ENCODE assay signal across 18 cellular contexts in genomic region chr4:11529625-11530201, GRCh38.
DNase-seq lines count a peak whose midpoint lies in the region; ATAC-seq and TF ChIP-seq lines count a peak whose summit lies in the region.
"Had no signal": no experiment of that assay in that cellular context is flagged by ENCODE, and none has a peak within 500 bp of the region (broad histone marks: within the 10 kb centered on the region; RNA-seq: fewer than 3 reads in every experiment).

No MANE protein-coding gene starts in this region.

- H3K36me3 ChIP-seq in colonic mucosa, result no peaks in the 10 kb centered on the region
- H3K36me3 ChIP-seq in testis (ENCODE audit: low read depth, missing control alignments), result no peaks in the 10 kb centered on the region

- H3K27me3 ChIP-seq in colonic mucosa (no peaks in the 10 kb centered on the region), testis (no peaks in the 10 kb centered on the region)

- TF ChIP-seq CTCF in colonic mucosa (IDR thresholded peaks at IDR 0.05) (no peak), testis (IDR thresholded peaks at IDR 0.05) (no peak)

- ATAC-seq in left colon (peak; percentile 89), GM21526 (IDR thresholded peaks at IDR 0.05; ENCODE audit: low FRiP score, unreplicated experiment) (no peak)
- ATAC-seq: HCT116 had no signal

- TF ChIP-seq POLR2A in testis (IDR thresholded peaks at IDR 0.05), result no peak

- H3K4me3 ChIP-seq in colonic mucosa (no peak overlapping the region), testis (no peak overlapping the region)

- H3K9ac ChIP-seq in colonic mucosa (ENCODE audit: low read depth in 2 of 2, low read length in 2 of 2), result no peak overlapping the region

- H3K4me1 ChIP-seq in colonic mucosa, result no peaks in the 10 kb centered on the region
- no peaks in the 10 kb centered on the region for H3K4me1 ChIP-seq in testis

- WGBS in testis, 2 donors, result 86 to 92% methylated on average over 9 of the region's 9 CpGs

- H3K9me3 ChIP-seq in colonic mucosa, result no peaks in the 10 kb centered on the region
- no peaks in the 10 kb centered on the region for H3K9me3 ChIP-seq in testis

- intact Hi-C loops in colonic mucosa (cut with DNase I), result no loop called here
- intact Hi-C loops in left colon (cut with DNase I, micrococcal nuclease), result no loop called here
- intact Hi-C loops in testis (cut with DNase I; ENCODE audit: low total_unique reads), result no loop called here

- H3K27ac ChIP-seq in colonic mucosa (peak overlapping the region; percentile 23), testis (no peak overlapping the region)

- DNase-seq in CD1c-positive myeloid dendritic cell (ENCODE audit: extremely low spot score) (peak; percentile 68), M059J (ENCODE audit: low read depth) (peak; percentile 39), colonic mucosa (no peak), left colon (no peak), T-helper 9 cell (no peak), DMS79 treated with DMSO at 0.1 percent for 48 hours (lab: John Stamatoyannopoulos, UW) (no peak), testis (no peak)
- DNase-seq: activated CD4-positive, alpha-beta T cell treated with anti-CD3 and anti-CD28 coated beads, Interleukin-2, amount 10 ng/mL, durations not matched to agents 24 days and 14 days; activated naive CD8-positive, alpha-beta T cell treated with anti-CD3 and anti-CD28 coated beads for 36 hours; activated T-cell treated with anti-CD3 and anti-CD28 coated beads, Interleukin-2, amount 50 U/mL, for 1 hour; KBM-7; mammary epithelial cell; NCI-H1694; NCI-H526; stimulated activated naive CD4-positive, alpha-beta T cell treated with Interleukin-2 at 50 U/mL for 16 hours; T1000 had no signal

Comparison
In these comparisons a context has a peak if more than half of its experiments do, and no peak if none do; other contexts are left out.
1. DNase-seq: peak in CD1c-positive myeloid dendritic cell (single experiment) and M059J (single experiment); none in colonic mucosa (single experiment), left colon (0 of 2), T-helper 9 cell (single experiment), DMS79 treated with DMSO at 0.1 percent for 48 hours (single experiment) and testis (single experiment).